14 cellular contexts compared by ENCODE assay signal in genomic region chr6:39997101-39997635, GRCh38.
"Had no signal": no experiment of that assay in that cellular context is flagged by ENCODE, and none has a peak within 500 bp of the region (broad histone marks: within the 10 kb centered on the region; RNA-seq: fewer than 3 reads in every experiment).

No MANE protein-coding gene starts in this region.

- H3K27me3 ChIP-seq: heart left ventricle, left lung had no signal

- H3K36me3 ChIP-seq: heart left ventricle, left lung, spleen had no signal

- H3K4me1 ChIP-seq: heart left ventricle, left lung, psoas muscle, spleen had no signal

- ATAC-seq: activated T-cell treated with anti-CD3 and anti-CD28 coated beads, Interleukin-2, amount 50 U/mL, for 4 hours; heart left ventricle; left lung; psoas muscle; sciatic nerve; stimulated activated naive B cell treated with anti-CD40 and anti-IgM and Interleukin-4, amounts not matched to agents 10 μg/mL and 1 μg/mL and 100 μg/mL, for 72 hours had no signal

- H3K27ac ChIP-seq: heart left ventricle, left lung, psoas muscle, spleen had no signal

- H3K4me3 ChIP-seq: heart left ventricle, left lung, psoas muscle, spleen had no signal

- DNase-seq: activated CD4-positive, alpha-beta memory T cell treated with anti-CD3 and anti-CD28 coated beads for 36 hours; activated CD4-positive, alpha-beta T cell treated with anti-CD3 and anti-CD28 coated beads for 1 hour; activated gamma-delta T cell; activated T-cell treated with anti-CD3 and anti-CD28 coated beads, Interleukin-2, amount 50 U/mL, for 4 hours; heart left ventricle; islet precursor cell; left lung; occipital lobe; psoas muscle; spleen; stimulated activated CD4-positive, alpha-beta T cell treated with anti-CD3 and anti-CD28 coated beads, Interleukin-1b, Interleukin-23, amount 100 ng/mL, for 48 hours; stimulated activated naive B cell treated with anti-CD40 and anti-IgM and Interleukin-4, amounts not matched to agents 10 μg/mL and 1 μg/mL and 100 μg/mL, for 72 hours; T1000 had no signal
